In genomic region chr6:121764493-121764892, GRCh38 we compare ENCODE assay signal across 14 cellular contexts.
A peak's percentile ranks its signal among the peaks of the same experiment; 100 is the strongest.
DNase-seq lines count a peak whose midpoint lies in the region; ATAC-seq and TF ChIP-seq lines count a peak whose summit lies in the region.
"Had no signal": no experiment of that assay in that cellular context is flagged by ENCODE, and none has a peak within 500 bp of the region (broad histone marks: within the 10 kb centered on the region; RNA-seq: fewer than 3 reads in every experiment).

No MANE protein-coding gene starts in this region.

- H3K27me3 ChIP-seq in Karpas-422 (ENCODE audit: low read length): no peaks in the 10 kb centered on the region

- no peak overlapping the region for H3K4me3 Mint-ChIP-seq in WTC11

- POLR2A ChIA-PET in WTC11 (lab: Charles Lee) (no interaction called here), OCI-LY7 (lab: Charles Lee) (no interaction called here)

- H3K27ac Mint-ChIP-seq in WTC11: no peak overlapping the region

- no peaks in the 10 kb centered on the region for H4K20me1 ChIP-seq in Karpas-422 (ENCODE audit: insufficient read depth, low read depth, low read length)
- no peaks in the 10 kb centered on the region for H4K20me1 ChIP-seq in OCI-LY7 (ENCODE audit: insufficient read depth, low read length)

- no peak overlapping the region for H3K9ac ChIP-seq in Karpas-422 (ENCODE audit: low read length)

- no peaks in the 10 kb centered on the region for H3K27me3 Mint-ChIP-seq in WTC11 (ENCODE audit: low read depth)

- DNase-seq in islet precursor cell: no peak
- no peak for DNase-seq in WTC11 (ENCODE audit: low spot score)
- DNase-seq in Karpas-422: no peak
- DNase-seq in OCI-LY7 (ENCODE audit: low spot score): no peak
- DNase-seq: activated CD4-positive, CD25-positive, alpha-beta regulatory T cell; AML-193; cortex of kidney; DMS53; psoas muscle had no signal

- H3K4me1 ChIP-seq in Karpas-422 (ENCODE audit: low read length) (no peaks in the 10 kb centered on the region), OCI-LY7 (ENCODE audit: insufficient read depth, low read length, poor library complexity, severe bottlenecking) (no peaks in the 10 kb centered on the region)
- H3K4me1 ChIP-seq: psoas muscle had no signal

- H2AFZ ChIP-seq in Karpas-422 (ENCODE audit: low read length) (no peak overlapping the region), OCI-LY7 (ENCODE audit: low read length) (no peak overlapping the region)

- H3K79me2 ChIP-seq in Karpas-422 (ENCODE audit: low read length): no peaks in the 10 kb centered on the region
- no peaks in the 10 kb centered on the region for H3K79me2 ChIP-seq in OCI-LY7 (ENCODE audit: insufficient read depth, low read depth, low read length)

- BruUV-seq in OCI-LY7 (replicated peaks; lab: Mats Ljungman, UMichigan): no TSS peak

- peak; percentile 90 for ATAC-seq in GM18861 (IDR thresholded peaks at IDR 0.05; ENCODE audit: unreplicated experiment)
- ATAC-seq in GM21447 (IDR thresholded peaks at IDR 0.05; ENCODE audit: unreplicated experiment): peak; percentile 86
- ATAC-seq in HG02943 (IDR thresholded peaks at IDR 0.05; ENCODE audit: low read depth, unreplicated experiment): peak; percentile 94
- peak; percentile 90 for ATAC-seq in HG03520 (IDR thresholded peaks at IDR 0.05; ENCODE audit: unreplicated experiment)
- no peak for ATAC-seq in WTC11
- ATAC-seq: psoas muscle had no signal

- H3K27ac ChIP-seq in Karpas-422 (ENCODE audit: low read length) (no peak overlapping the region), OCI-LY7 (ENCODE audit: low read depth, low read length, poor library complexity, severe bottlenecking) (no peak overlapping the region)
- H3K27ac ChIP-seq: HL-60, psoas muscle had no signal

- H3K4me3 ChIP-seq in Karpas-422 (ENCODE audit: low read length) (no peak overlapping the region), OCI-LY7 (ENCODE audit: low read depth, low read length, poor library complexity, severe bottlenecking) (no peak overlapping the region)
- H3K4me3 ChIP-seq: psoas muscle had no signal

- H3K9me2 ChIP-seq in Karpas-422 (replicated peaks; ENCODE audit: insufficient read depth, low read length) (no peaks in the 10 kb centered on the region), OCI-LY7 (ENCODE audit: insufficient read depth, low read length) (no peaks in the 10 kb centered on the region)

- H3K4me2 ChIP-seq in Karpas-422 (ENCODE audit: low read depth, low read length, poor library complexity, severe bottlenecking) (no peak overlapping the region), OCI-LY7 (ENCODE audit: low read length) (no peak overlapping the region)

- peaks cover 7% of the 10 kb centered on the region for H3K4me1 Mint-ChIP-seq in WTC11

- peaks cover 9% of the 10 kb centered on the region; the same call in 1 of the 2 replicates for H3K36me3 Mint-ChIP-seq in WTC11

- no peaks in the 10 kb centered on the region for H3K36me3 ChIP-seq in Karpas-422 (ENCODE audit: insufficient read depth, low read length)
- H3K36me3 ChIP-seq in OCI-LY7 (ENCODE audit: insufficient read depth, low read length): no peaks in the 10 kb centered on the region

- H3K9me3 ChIP-seq in Karpas-422 (ENCODE audit: low read length): no peaks in the 10 kb centered on the region
- no peaks in the 10 kb centered on the region for H3K9me3 ChIP-seq in OCI-LY7 (ENCODE audit: low read length)
- H3K9me3 ChIP-seq: psoas muscle had no signal

- intact Hi-C loops in OCI-LY7 (cut with micrococcal nuclease; ENCODE audit: unreplicated experiment): no loop called here

- peaks cover 7% of the 10 kb centered on the region for H3K9me3 Mint-ChIP-seq in WTC11

- TF ChIP-seq CTCF in WTC11 (IDR thresholded peaks at IDR 0.05) (no peak), OCI-LY7 (conservative IDR thresholded peaks at IDR 0.05; ENCODE audit: low read length) (no peak)

- CTCF ChIA-PET in WTC11 (lab: Charles Lee) (no interaction called here), OCI-LY7 (lab: Charles Lee; ENCODE audit: unreplicated experiment) (no interaction called here)

TF ChIP-seq in WTC11, 78 proteins besides CTCF, POLR2A, EP300 and RAD21:
- TF ChIP-seq ATF3 (CRISPR knock-in tag; conservative IDR thresholded peaks at IDR 0.05) (no peak), CREM (CRISPR knock-in tag; IDR thresholded peaks at IDR 0.05) (no peak), GRHL2 (CRISPR knock-in tag; IDR thresholded peaks at IDR 0.05; ENCODE audit: insufficient replicate concordance, severe bottlenecking) (no peak), FOXJ3 (CRISPR knock-in tag; IDR thresholded peaks at IDR 0.05; ENCODE audit: borderline replicate concordance) (no peak), NFATC4 (CRISPR knock-in tag; IDR thresholded peaks at IDR 0.05) (no peak), MLX (CRISPR knock-in tag; IDR thresholded peaks at IDR 0.05) (no peak), SP1 (CRISPR knock-in tag; conservative IDR thresholded peaks at IDR 0.05) (no peak)
- TF ChIP-seq, protein P1, sequence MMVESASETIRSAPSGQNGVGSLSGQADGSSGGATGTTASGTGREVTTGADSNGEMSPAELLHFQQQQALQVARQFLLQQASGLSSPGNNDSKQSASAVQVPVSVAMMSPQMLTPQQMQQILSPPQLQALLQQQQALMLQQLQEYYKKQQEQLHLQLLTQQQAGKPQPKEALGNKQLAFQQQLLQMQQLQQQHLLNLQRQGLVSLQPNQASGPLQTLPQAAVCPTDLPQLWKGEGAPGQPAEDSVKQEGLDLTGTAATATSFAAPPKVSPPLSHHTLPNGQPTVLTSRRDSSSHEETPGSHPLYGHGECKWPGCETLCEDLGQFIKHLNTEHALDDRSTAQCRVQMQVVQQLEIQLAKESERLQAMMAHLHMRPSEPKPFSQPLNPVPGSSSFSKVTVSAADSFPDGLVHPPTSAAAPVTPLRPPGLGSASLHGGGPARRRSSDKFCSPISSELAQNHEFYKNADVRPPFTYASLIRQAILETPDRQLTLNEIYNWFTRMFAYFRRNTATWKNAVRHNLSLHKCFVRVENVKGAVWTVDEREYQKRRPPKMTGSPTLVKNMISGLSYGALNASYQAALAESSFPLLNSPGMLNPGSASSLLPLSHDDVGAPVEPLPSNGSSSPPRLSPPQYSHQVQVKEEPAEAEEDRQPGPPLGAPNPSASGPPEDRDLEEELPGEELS (CRISPR knock-in tag; IDR thresholded peaks at IDR 0.05): no peak
